ENCODE assay signal across 15 cellular contexts in genomic region chr4:8585186-8585585, GRCh38. TPM values are rescaled to one million over a fixed set of nuclear protein-coding genes. Genes with fewer than 3 reads are reported as not detected.
A peak's percentile ranks its signal among the peaks of the same experiment; 100 is the strongest.
DNase-seq lines count a peak whose midpoint lies in the region; ATAC-seq and TF ChIP-seq lines count a peak whose summit lies in the region.
"Had no signal": no experiment of that assay in that cellular context is flagged by ENCODE, and none has a peak within 500 bp of the region (broad histone marks: within the 10 kb centered on the region; RNA-seq: fewer than 3 reads in every experiment).

No MANE protein-coding gene starts in this region.

- no peak overlapping the region for H2AFZ ChIP-seq in osteoblast (ENCODE audit: low read length)

- DNase-seq in GM12865 (ENCODE audit: low read depth) (peak; percentile 18), NAMALWA (ENCODE audit: low spot score) (peak; percentile 18), endothelial cell (ENCODE audit: low spot score) (no peak), osteoblast (ENCODE audit: insufficient read length, low spot score, missing footprints) (peak; percentile 82), left cardiac atrium (no peak), HPDE6-E6E7 (ENCODE audit: extremely low spot score) (no peak)
- DNase-seq in activated CD8-positive, alpha-beta T cell treated with anti-CD3 and anti-CD28 coated beads, Interleukin-2, amount 10 ng/mL, durations not matched to agents 7 days and 5 days, result no peak
- DNase-seq: activated CD4-positive, alpha-beta T cell treated with anti-CD3 and anti-CD28 coated beads, Interleukin-2, amount 50 U/mL, for 1 hour; gastrocnemius medialis; naive thymus-derived CD4-positive, alpha-beta T cell; NCI-H1436 treated with DMSO at 0.1 percent for 48 hours; stomach had no signal

- H3K36me3 ChIP-seq in osteoblast (ENCODE audit: insufficient read depth, low read length), result no peaks in the 10 kb centered on the region
- H3K36me3 ChIP-seq: gastrocnemius medialis, stomach had no signal

- no peaks in the 10 kb centered on the region for H3K79me2 ChIP-seq in osteoblast (ENCODE audit: insufficient read depth, low read length)

- H3K4me1 Mint-ChIP-seq in endothelial cell (ENCODE audit: unreplicated experiment), result no peaks in the 10 kb centered on the region
- no peaks in the 10 kb centered on the region for H3K4me1 Mint-ChIP-seq in activated CD8-positive, alpha-beta T cell treated with anti-CD3 and anti-CD28 coated beads, Interleukin-2, amount 10 ng/mL, durations not matched to agents 7 days and 5 days (ENCODE audit: low read depth)
- H3K4me1 Mint-ChIP-seq: CD14-positive monocyte; naive thymus-derived CD4-positive, alpha-beta T cell had no signal

- no peaks in the 10 kb centered on the region for H4K20me1 ChIP-seq in osteoblast (ENCODE audit: insufficient read depth, low read length)

- intact Hi-C loops in left cardiac atrium (cut with DNase I), result no loop called here

- no peak overlapping the region for H3K4me3 ChIP-seq in GM12865 (ENCODE audit: low read depth, low read length)
- no peak overlapping the region for H3K4me3 ChIP-seq in osteoblast (ENCODE audit: insufficient read depth, low read length)
- H3K4me3 ChIP-seq: gastrocnemius medialis, stomach had no signal

- no peak overlapping the region for H3K4me2 ChIP-seq in osteoblast (ENCODE audit: insufficient read depth, low read length)

- peaks cover 11% of the 10 kb centered on the region for H3K27me3 Mint-ChIP-seq in endothelial cell (ENCODE audit: unreplicated experiment)
- no peaks in the 10 kb centered on the region for H3K27me3 Mint-ChIP-seq in activated CD8-positive, alpha-beta T cell treated with anti-CD3 and anti-CD28 coated beads, Interleukin-2, amount 10 ng/mL, durations not matched to agents 7 days and 5 days (ENCODE audit: low read depth)

- H3K27ac ChIP-seq in osteoblast (ENCODE audit: low read depth, low read length), result no peak overlapping the region
- H3K27ac ChIP-seq: gastrocnemius medialis, stomach had no signal

- no peaks in the 10 kb centered on the region for H3K4me1 ChIP-seq in osteoblast (ENCODE audit: insufficient read depth, low read length)
- H3K4me1 ChIP-seq: gastrocnemius medialis had no signal

- no peak overlapping the region for H3K4me3 Mint-ChIP-seq in endothelial cell (ENCODE audit: unreplicated experiment)
- no peak overlapping the region for H3K4me3 Mint-ChIP-seq in activated CD8-positive, alpha-beta T cell treated with anti-CD3 and anti-CD28 coated beads, Interleukin-2, amount 10 ng/mL, durations not matched to agents 7 days and 5 days
- H3K4me3 Mint-ChIP-seq: CD14-positive monocyte; naive thymus-derived CD4-positive, alpha-beta T cell; T-helper 2 cell treated with Interferon-gamma antibody and Interleukin-4, amounts not matched to agents 5 μg/mL and 100 μg/mL, for 36 hours had no signal

- H3K27me3 ChIP-seq in osteoblast (ENCODE audit: insufficient read depth, low read length), result peaks cover 33% of the 10 kb centered on the region

- H3K27ac Mint-ChIP-seq in endothelial cell (ENCODE audit: unreplicated experiment), result no peak overlapping the region
- no peak overlapping the region for H3K27ac Mint-ChIP-seq in activated CD8-positive, alpha-beta T cell treated with anti-CD3 and anti-CD28 coated beads, Interleukin-2, amount 10 ng/mL, durations not matched to agents 7 days and 5 days
- H3K27ac Mint-ChIP-seq: CD14-positive monocyte; T-helper 2 cell treated with Interferon-gamma antibody and Interleukin-4, amounts not matched to agents 5 μg/mL and 100 μg/mL, for 36 hours had no signal

- CTCF ChIA-PET in activated CD8-positive, alpha-beta T cell treated with anti-CD3 and anti-CD28 coated beads, Interleukin-2, amount 10 ng/mL, durations not matched to agents 7 days and 5 days (lab: Charles Lee), result no interaction called here

- no peaks in the 10 kb centered on the region for H3K9me3 Mint-ChIP-seq in endothelial cell (ENCODE audit: unreplicated experiment)
- no peaks in the 10 kb centered on the region for H3K9me3 Mint-ChIP-seq in activated CD8-positive, alpha-beta T cell treated with anti-CD3 and anti-CD28 coated beads, Interleukin-2, amount 10 ng/mL, durations not matched to agents 7 days and 5 days (ENCODE audit: insufficient read depth)
- H3K9me3 Mint-ChIP-seq: T-helper 2 cell treated with Interferon-gamma antibody and Interleukin-4, amounts not matched to agents 5 μg/mL and 100 μg/mL, for 36 hours had no signal

- no peaks in the 10 kb centered on the region for H3K9me3 ChIP-seq in osteoblast (ENCODE audit: low read depth, low read length)
- H3K9me3 ChIP-seq: gastrocnemius medialis had no signal

- POLR2A ChIA-PET in activated CD8-positive, alpha-beta T cell treated with anti-CD3 and anti-CD28 coated beads, Interleukin-2, amount 10 ng/mL, durations not matched to agents 7 days and 5 days (lab: Charles Lee), result no interaction called here

- no peaks in the 10 kb centered on the region for H3K36me3 Mint-ChIP-seq in endothelial cell (ENCODE audit: low read depth, unreplicated experiment)
- no peaks in the 10 kb centered on the region for H3K36me3 Mint-ChIP-seq in activated CD8-positive, alpha-beta T cell treated with anti-CD3 and anti-CD28 coated beads, Interleukin-2, amount 10 ng/mL, durations not matched to agents 7 days and 5 days (ENCODE audit: low read depth)
- H3K36me3 Mint-ChIP-seq: CD14-positive monocyte; naive thymus-derived CD4-positive, alpha-beta T cell had no signal

- TF ChIP-seq CTCF in GM12865 (IDR thresholded peaks at IDR 0.05; ENCODE audit: insufficient read depth, low read depth, low read length, missing control alignments) (peak; percentile 31), endothelial cell (IDR thresholded peaks at IDR 0.05; ENCODE audit: unreplicated experiment) (peak; percentile 39), osteoblast (IDR thresholded peaks at IDR 0.05; ENCODE audit: extremely low read depth, low read depth, low read length) (peak; percentile 11)

- no peak for ATAC-seq in activated CD8-positive, alpha-beta T cell treated with anti-CD3 and anti-CD28 coated beads, Interleukin-2, amount 10 ng/mL, durations not matched to agents 7 days and 5 days
- ATAC-seq in left cardiac atrium, result no peak
- ATAC-seq in GM21825 (IDR thresholded peaks at IDR 0.05; ENCODE audit: unreplicated experiment), result no peak
- ATAC-seq: gastrocnemius medialis; naive thymus-derived CD4-positive, alpha-beta T cell had no signal

RNA-seq across cellular contexts. Expression of gene GPR78, which starts 5.0 kb away (rescaled TPM):
- total RNA-seq in endothelial cell (ENCODE audit: unreplicated experiment) (not detected), osteoblast (1.2 and 1.8 TPM in 2 replicates), left cardiac atrium (under 1 TPM in 1 of 2 donors, not detected in 1; 0.06 TPM)
- not detected for total RNA-seq in activated CD8-positive, alpha-beta T cell treated with anti-CD3 and anti-CD28 coated beads, Interleukin-2, amount 10 ng/mL, durations not matched to agents 7 days and 5 days
- total RNA-seq: gastrocnemius medialis; naive thymus-derived CD4-positive, alpha-beta T cell had no signal

RNA-seq across cellular contexts. Expression of gene CPZ, which starts 7.4 kb away (rescaled TPM):
- total RNA-seq in endothelial cell (ENCODE audit: unreplicated experiment) (0.90 TPM), osteoblast (21.2 and 44.5 TPM in 2 replicates), left cardiac atrium (1 to 10 TPM; 1.8 to 2.2 TPM)
- under 1 TPM; 0.21 to 0.23 TPM for total RNA-seq in activated CD8-positive, alpha-beta T cell treated with anti-CD3 and anti-CD28 coated beads, Interleukin-2, amount 10 ng/mL, durations not matched to agents 7 days and 5 days
- total RNA-seq: gastrocnemius medialis; naive thymus-derived CD4-positive, alpha-beta T cell had no signal

Comparison
In these comparisons a context has a peak if more than half of its experiments do, and no peak if none do; other contexts are left out.
1. DNase-seq: peak in GM12865 (single experiment), NAMALWA (single experiment) and osteoblast (single experiment); none in endothelial cell (single experiment), activated CD8-positive, alpha-beta T cell treated with anti-CD3 and anti-CD28 coated beads, Interleukin-2, amount 10 ng/mL, durations not matched to agents 7 days and 5 days (single experiment), left cardiac atrium (single experiment) and HPDE6-E6E7 (single experiment).
2. Peak in every context shown above with its lines, with median percentiles within 50 percentile points of each other: CTCF ChIP-seq.